10 cellular contexts compared by ENCODE assay signal in genomic region chr17:75875940-75876189, GRCh38. TPM values are rescaled to one million over a fixed set of nuclear protein-coding genes. Genes with fewer than 3 reads are reported as not detected.
DNase-seq lines count a peak whose midpoint lies in the region; ATAC-seq, FAIRE-seq and TF ChIP-seq lines count a peak whose summit lies in the region.
"Had no signal": no experiment of that assay in that cellular context is flagged by ENCODE, and none has a peak within 500 bp of the region (broad histone marks: within the 10 kb centered on the region; RNA-seq: fewer than 3 reads in every experiment).

No MANE protein-coding gene starts in this region.

- TF ChIP-seq EP300 in GM12878 (IDR thresholded peaks at IDR 0.05; ENCODE audit: borderline replicate concordance in 1 of 2, control insufficient read depth in 1 of 2, low read depth in 2 of 2, low read length in 2 of 2) = no peak

- no peak overlapping the region for H3K4me3 ChIP-seq in KMS-11 (IDR thresholded peaks at IDR 0.05; ENCODE audit: insufficient read depth, low read depth, low read length)
- H3K4me3 ChIP-seq in GM12878 = no peak overlapping the region
- peak overlapping the region; percentile 77 to 90 for H3K4me3 ChIP-seq in muscle layer of duodenum (ENCODE audit: low read depth in 1 of 2, low read length in 2 of 2)

- in situ Hi-C loops in GM12878 (cut with MboI) = no loop called here

- H3K4me2 ChIP-seq in KMS-11 (peak overlapping the region; percentile 95), GM12878 (ENCODE audit: control insufficient read depth, insufficient read depth) (peak overlapping the region; percentile 92)

- H3K4me1 ChIP-seq in KMS-11 (ENCODE audit: low read depth, poor library complexity, severe bottlenecking) (peaks cover 40% of the 10 kb centered on the region), GM12878 (ENCODE audit: control insufficient read depth, insufficient read depth, low read length) (peaks cover 25% of the 10 kb centered on the region), muscle layer of duodenum (ENCODE audit: control insufficient read depth in 1 of 2, insufficient read depth in 2 of 2, low read length in 2 of 2) (peaks cover 20 to 53% of the 10 kb centered on the region in 2 donors)

- H2AFZ ChIP-seq in KMS-11 (ENCODE audit: low read depth) (no peak overlapping the region; the same call in 1 of the 2 replicates), GM12878 (ENCODE audit: control insufficient read depth, low read depth, low read length) (peak overlapping the region; percentile 61)

- H3K9ac ChIP-seq in KMS-11 = peak overlapping the region; percentile 98; the same call in 1 of the 2 replicates
- no peak overlapping the region; the same call in 1 of the 2 replicates for H3K9ac ChIP-seq in GM12878 (ENCODE audit: control insufficient read depth, insufficient read depth, low read length)

- ATAC-seq in GM12878 = no peak

- FAIRE-seq in GM12878 (lab: Jason Lieb, UNC) = no peak
- FAIRE-seq: urothelium cell line had no signal

- TF ChIP-seq POLR2A in GM12878 (IDR thresholded peaks at IDR 0.05; ENCODE audit: low read depth, low read length) = no peak

- no peaks in the 10 kb centered on the region for H3K9me3 ChIP-seq in GM12878 (replicated peaks; ENCODE audit: control insufficient read depth, insufficient read depth, low read length)
- no peaks in the 10 kb centered on the region for H3K9me3 ChIP-seq in muscle layer of duodenum (ENCODE audit: control insufficient read depth in 1 of 2, low read length in 2 of 2)

- no peaks in the 10 kb centered on the region for H3K27me3 ChIP-seq in KMS-11 (ENCODE audit: insufficient read depth, low read depth)
- H3K27me3 ChIP-seq in GM12878 (replicated peaks in 1 of 2; ENCODE audit: control insufficient read depth in 2 of 2, insufficient read depth in 2 of 2, low read length in 1 of 2) = peaks cover 2% of the 10 kb centered on the region in 2 experiments
- H3K27me3 ChIP-seq in muscle layer of duodenum (ENCODE audit: low read depth, low read length) = no peaks in the 10 kb centered on the region

- no TSS peak for BruUV-seq in GM12878 (replicated peaks; lab: Mats Ljungman, UMichigan)

- H3K79me2 ChIP-seq in KMS-11 (ENCODE audit: insufficient read depth, low read depth) (peaks cover 25% of the 10 kb centered on the region), GM12878 (ENCODE audit: control insufficient read depth, insufficient read depth, low read length) (no peaks in the 10 kb centered on the region)

- RAD21 ChIA-PET in GM12878 (lab: Charles Lee; ENCODE audit: unreplicated experiment) = interaction anchor here (0.8 to 2.4 kb wide), 7 partner anchors 11 to 111 kb away, joined by 3 to 16 read pairs (median 5); partner anchors contain the start of genes GALK1, TRIM65 and WBP2

- WGBS in GM12878 (ENCODE audit: insufficient coverage, insufficient replicate concordance, low lambda C conversion rate, missing lambda C conversion rate) = 47% methylated on average over 5 of the region's 5 CpGs

- intact Hi-C loops in GM12878 (cut with micrococcal nuclease; ENCODE audit: unreplicated experiment) = no loop called here

- TF ChIP-seq CTCF in KMS-11 (conservative IDR thresholded peaks at IDR 0.05; ENCODE audit: low read depth, low read length) (no peak), GM12878 (IDR thresholded peaks at IDR 0.05 in 2 of 3, conservative IDR thresholded peaks at IDR 0.05 in 1 of 3; ENCODE audit: control insufficient read depth in 2 of 3, extremely low read depth in 1 of 3, insufficient read depth in 1 of 3, low read depth in 3 of 3, low read length in 3 of 3) (no peak)

- CTCF ChIA-PET in GM12878 (lab: Yijun Ruan, JAX) = interaction anchor here (0.7 to 7.9 kb wide), 16 partner anchors 8 to 222 kb away, joined by 3 to 81 read pairs (median 4); partner anchors contain the start of genes GALK1, MRPL38 and TRIM65
- CTCF ChIA-PET in HEK293T (lab: Yijun Ruan, JAX) = interaction anchor here (1.0 to 1.7 kb wide), 2 partner anchors 15 to 204 kb away, joined by 3 to 6 read pairs; no protein-coding TSS in a partner anchor

- peak overlapping the region; percentile 98 for H3K27ac ChIP-seq in KMS-11
- no peak overlapping the region for H3K27ac ChIP-seq in GM12878 (ENCODE audit: control insufficient read depth, insufficient read depth)
- peak overlapping the region; percentile 96 for H3K27ac ChIP-seq in muscle layer of duodenum (ENCODE audit: low read length)

- H4K20me1 ChIP-seq in KMS-11 (ENCODE audit: insufficient read depth) = no peaks in the 10 kb centered on the region
- H4K20me1 ChIP-seq in GM12878 (ENCODE audit: control insufficient read depth, insufficient read depth) = no peaks in the 10 kb centered on the region

- POLR2A ChIA-PET in GM12878 (lab: Charles Lee) = interaction anchor here (0.5 to 3.7 kb wide), 11 partner anchors 11 to 476 kb away, joined by 3 to 27 read pairs (median 5); partner anchors contain the start of genes UNC13D and WBP2
- POLR2A ChIA-PET in HEK293T (lab: Yijun Ruan, JAX) = interaction anchor here (1.0 to 4.4 kb wide), 3 partner anchors 20 to 91 kb away, joined by 3 to 26 read pairs (median 8); partner anchors contain the start of genes TRIM65, UNK and WBP2

- no peaks in the 10 kb centered on the region for H3K36me3 ChIP-seq in KMS-11 (ENCODE audit: insufficient read depth)
- no peaks in the 10 kb centered on the region for H3K36me3 ChIP-seq in GM12878 (ENCODE audit: control insufficient read depth in 2 of 2, insufficient read depth in 2 of 2, low read length in 1 of 2)
- peaks cover 14 to 26% of the 10 kb centered on the region in 2 donors for H3K36me3 ChIP-seq in muscle layer of duodenum (ENCODE audit: control insufficient read depth in 1 of 2, insufficient read depth in 2 of 2, low read length in 2 of 2)

- peak; percentile 96 for DNase-seq in A172 (ENCODE audit: low spot score)
- DNase-seq in GM12878 (ENCODE audit: low read depth, low spot score) = no peak
- DNase-seq in NCI-H748 treated with DMSO at 0.1 percent for 48 hours (lab: John Stamatoyannopoulos, UW) = no peak
- no peak for DNase-seq in HEK293T (ENCODE audit: extremely low spot score)
- DNase-seq in SIG-M5 treated with dmso at 0.1 percent for 504 hours (lab: John Stamatoyannopoulos, UW; ENCODE audit: unreplicated experiment) = no peak
- DNase-seq in DMS 273 treated with DMSO at 0.1 percent for 48 hours (lab: John Stamatoyannopoulos, UW) = no peak
- DNase-seq: OCI-M1 had no signal

- SMC1A ChIA-PET in GM12878 (lab: Charles Lee; ENCODE audit: uncharacterized antibody, unreplicated experiment) = interaction anchor here (0.9 to 1.9 kb wide), 9 partner anchors 11 to 122 kb away, joined by 3 to 8 read pairs (median 6); partner anchors contain the start of genes TRIM65, UNC13D and WBP2

- no peak for TF ChIP-seq RAD21 in GM12878 (IDR thresholded peaks at IDR 0.05; ENCODE audit: insufficient read depth, low read depth, low read length)

RNA-seq across cellular contexts. Expression of gene TRIM47, which starts 2.5 kb away (rescaled TPM):
- total RNA-seq in A172 (2014; rRNA removed; shearing (Covaris generic)) = 159 and 173 TPM in 2 replicates
- total RNA-seq in GM12878 (2013; cell fraction: nucleolus; rRNA removed) = 4.6 and 7.4 TPM in 2 replicates
- 9.6 and 9.8 TPM in 2 replicates for total RNA-seq in GM12878 (2014; rRNA removed)
- 3.7 and 4.3 TPM in 2 replicates for total RNA-seq in GM12878 (2014; rRNA removed; fragmentation: Illumina TruSeq; extraction: Trizol)
- total RNA-seq in GM12878 (2021) = 8.6 and 9.8 TPM in 2 replicates
- polyA plus RNA-seq in GM12878 (2011; ENCODE audit: low read depth) = 0.16 TPM
- polyA plus RNA-seq in GM12878 (2011; rRNA removed) = 0.12 and 0.35 TPM in 2 replicates
- 0.64 and 0.93 TPM in 2 replicates for polyA plus RNA-seq in GM12878 (2011; cell fraction: cytosol; rRNA removed)
- polyA plus RNA-seq in GM12878 (2011; cell fraction: nucleus; rRNA removed) = 0.48 and 1.5 TPM in 2 replicates
- polyA plus RNA-seq in GM12878 (2012) = 0.67 and 0.97 TPM in 2 replicates
- 0.84 and 4.6 TPM in 2 replicates for polyA plus RNA-seq in GM12878 (2014; fragmentation: Illumina TruSeq; extraction: Trizol)
- 1 to 10 TPM in 1 of 2 experiments, under 1 TPM in 1; 0.79 to 1.8 TPM for polyA plus RNA-seq in GM12878 (2014; fragmentation: Nextera tagmentation; extraction: Ambion mirVana)
- 8.4 and 11.3 TPM in 2 replicates for polyA plus RNA-seq in GM12878 (2014; rRNA removed)
- polyA plus RNA-seq in GM12878 (2016; fragmentation: Nextera tagmentation; extraction: Ambion mirVana) = 1 to 10 TPM; 6.1 to 9.7 TPM
- polyA minus RNA-seq in GM12878 (2011; rRNA and poly(A)+ RNA removed) = not detected in 2 replicates
- polyA minus RNA-seq in GM12878 (2011; cell fraction: cytosol; rRNA and poly(A)+ RNA removed) = 0.73 TPM in 1 of 2 replicates, not detected in the other
- polyA minus RNA-seq in GM12878 (2011; cell fraction: nucleus; rRNA and poly(A)+ RNA removed) = 0.96 and 0.97 TPM in 2 replicates

RNA-seq across cellular contexts. Expression of gene WBP2, which starts 20.7 kb away (rescaled TPM):
- total RNA-seq in A172 (2014; rRNA removed; shearing (Covaris generic)) = 68.5 and 70.0 TPM in 2 replicates
- total RNA-seq in GM12878 (2013; cell fraction: nucleolus; rRNA removed) = 24.5 and 27.7 TPM in 2 replicates
- total RNA-seq in GM12878 (2014; rRNA removed) (26.0 and 28.4 TPM in 2 replicates), GM12878 (2014; rRNA removed; fragmentation: Illumina TruSeq; extraction: Trizol) (11.8 and 12.1 TPM in 2 replicates), GM12878 (2021) (53.9 and 56.4 TPM in 2 replicates)
- polyA plus RNA-seq in GM12878 (2011; ENCODE audit: low read depth) = 45.2 TPM
- polyA plus RNA-seq in GM12878 (2011; rRNA removed) (12.7 and 18.6 TPM in 2 replicates), GM12878 (2014; fragmentation: Illumina TruSeq; extraction: Trizol) (40.8 and 53.4 TPM in 2 replicates), GM12878 (2014; fragmentation: Nextera tagmentation; extraction: Ambion mirVana) (1 to 10 TPM; 1.5 to 3.0 TPM), GM12878 (2014; rRNA removed) (26.6 and 30.9 TPM in 2 replicates), GM12878 (2016; fragmentation: Nextera tagmentation; extraction: Ambion mirVana) (10 to 100 TPM; 49.8 to 57.3 TPM)
- polyA plus RNA-seq in GM12878 (2011; cell fraction: cytosol; rRNA removed) = 18.8 and 21.9 TPM in 2 replicates
- 60.2 and 65.4 TPM in 2 replicates for polyA plus RNA-seq in GM12878 (2011; cell fraction: nucleus; rRNA removed)
- 80.3 and 82.1 TPM in 2 replicates for polyA plus RNA-seq in GM12878 (2012)
- 20.7 and 21.9 TPM in 2 replicates for polyA minus RNA-seq in GM12878 (2011; rRNA and poly(A)+ RNA removed)
- polyA minus RNA-seq in GM12878 (2011; cell fraction: cytosol; rRNA and poly(A)+ RNA removed) = 11.9 and 13.1 TPM in 2 replicates
- 21.2 and 23.5 TPM in 2 replicates for polyA minus RNA-seq in GM12878 (2011; cell fraction: nucleus; rRNA and poly(A)+ RNA removed)

RNA-seq across cellular contexts. Expression of gene TRIM65, which starts 20.9 kb away (rescaled TPM):
- 32.7 and 41.4 TPM in 2 replicates for total RNA-seq in A172 (2014; rRNA removed; shearing (Covaris generic))
- total RNA-seq in GM12878 (2013; cell fraction: nucleolus; rRNA removed) = 10.6 and 14.1 TPM in 2 replicates
- 21.0 and 26.0 TPM in 2 replicates for total RNA-seq in GM12878 (2014; rRNA removed)
- total RNA-seq in GM12878 (2014; rRNA removed; fragmentation: Illumina TruSeq; extraction: Trizol) = 10.1 and 11.6 TPM in 2 replicates
- 21.8 and 23.0 TPM in 2 replicates for total RNA-seq in GM12878 (2021)
- polyA plus RNA-seq in GM12878 (2011; ENCODE audit: low read depth) = 3.9 TPM
- polyA plus RNA-seq in GM12878 (2011; rRNA removed) = 3.9 and 6.0 TPM in 2 replicates
- 7.4 and 8.5 TPM in 2 replicates for polyA plus RNA-seq in GM12878 (2011; cell fraction: cytosol; rRNA removed)
- 6.4 and 8.0 TPM in 2 replicates for polyA plus RNA-seq in GM12878 (2011; cell fraction: nucleus; rRNA removed)
- 7.9 and 8.1 TPM in 2 replicates for polyA plus RNA-seq in GM12878 (2012)
- 7.2 and 10.0 TPM in 2 replicates for polyA plus RNA-seq in GM12878 (2014; fragmentation: Illumina TruSeq; extraction: Trizol)
- 1 to 10 TPM; 1.4 to 3.8 TPM for polyA plus RNA-seq in GM12878 (2014; fragmentation: Nextera tagmentation; extraction: Ambion mirVana)
- 18.8 and 19.5 TPM in 2 replicates for polyA plus RNA-seq in GM12878 (2014; rRNA removed)
- 10 to 100 TPM in 1 of 2 experiments, 1 to 10 TPM in 1; 3.2 to 16.2 TPM for polyA plus RNA-seq in GM12878 (2016; fragmentation: Nextera tagmentation; extraction: Ambion mirVana)
- polyA minus RNA-seq in GM12878 (2011; rRNA and poly(A)+ RNA removed) = 2.4 and 6.8 TPM in 2 replicates
- polyA minus RNA-seq in GM12878 (2011; cell fraction: cytosol; rRNA and poly(A)+ RNA removed) = 2.0 and 2.1 TPM in 2 replicates
- polyA minus RNA-seq in GM12878 (2011; cell fraction: nucleus; rRNA and poly(A)+ RNA removed) = 2.2 and 4.6 TPM in 2 replicates

RNA-seq across cellular contexts. Expression of gene MRPL38, which starts 28.8 kb away (rescaled TPM):
- total RNA-seq in A172 (2014; rRNA removed; shearing (Covaris generic)) = 55.1 and 58.4 TPM in 2 replicates
- 53.2 and 65.9 TPM in 2 replicates for total RNA-seq in GM12878 (2013; cell fraction: nucleolus; rRNA removed)
- total RNA-seq in GM12878 (2014; rRNA removed) (39.3 and 43.8 TPM in 2 replicates), GM12878 (2014; rRNA removed; fragmentation: Illumina TruSeq; extraction: Trizol) (49.3 and 52.1 TPM in 2 replicates), GM12878 (2021) (145 and 161 TPM in 2 replicates)
- polyA plus RNA-seq in GM12878 (2011; ENCODE audit: low read depth) = 17.8 TPM
- polyA plus RNA-seq in GM12878 (2011; rRNA removed) (21.8 and 54.1 TPM in 2 replicates), GM12878 (2014; fragmentation: Illumina TruSeq; extraction: Trizol) (13.1 and 44.1 TPM in 2 replicates), GM12878 (2014; fragmentation: Nextera tagmentation; extraction: Ambion mirVana) (10 to 100 TPM in 1 of 2 experiments, 1 to 10 TPM in 1; 6.6 to 20.1 TPM), GM12878 (2014; rRNA removed) (76.9 and 84.1 TPM in 2 replicates), GM12878 (2016; fragmentation: Nextera tagmentation; extraction: Ambion mirVana) (100 to 1,000 TPM; 204 to 205 TPM)
- 63.0 and 88.7 TPM in 2 replicates for polyA plus RNA-seq in GM12878 (2011; cell fraction: cytosol; rRNA removed)
- polyA plus RNA-seq in GM12878 (2011; cell fraction: nucleus; rRNA removed) = 286 and 298 TPM in 2 replicates
- polyA plus RNA-seq in GM12878 (2012) = 44.0 and 47.0 TPM in 2 replicates
- 25.1 and 39.7 TPM in 2 replicates for polyA minus RNA-seq in GM12878 (2011; rRNA and poly(A)+ RNA removed)
- polyA minus RNA-seq in GM12878 (2011; cell fraction: cytosol; rRNA and poly(A)+ RNA removed) = 21.5 and 33.3 TPM in 2 replicates
- 36.5 and 65.6 TPM in 2 replicates for polyA minus RNA-seq in GM12878 (2011; cell fraction: nucleus; rRNA and poly(A)+ RNA removed)

RNA-seq across cellular contexts. Expression of gene UNC13D, which starts 31.7 kb away (rescaled TPM):
- total RNA-seq in A172 (2014; rRNA removed; shearing (Covaris generic)) = 138 and 372 TPM in 2 replicates
- total RNA-seq in GM12878 (2013; cell fraction: nucleolus; rRNA removed) = 128 and 142 TPM in 2 replicates
- 37.9 and 45.2 TPM in 2 replicates for total RNA-seq in GM12878 (2014; rRNA removed)
- total RNA-seq in GM12878 (2014; rRNA removed; fragmentation: Illumina TruSeq; extraction: Trizol) = 10.0 and 10.3 TPM in 2 replicates
- total RNA-seq in GM12878 (2021) = 58.6 and 63.9 TPM in 2 replicates
- 46.6 TPM for polyA plus RNA-seq in GM12878 (2011; ENCODE audit: low read depth)
- 9.2 and 15.5 TPM in 2 replicates for polyA plus RNA-seq in GM12878 (2011; rRNA removed)
- polyA plus RNA-seq in GM12878 (2011; cell fraction: cytosol; rRNA removed) = 11.1 and 15.5 TPM in 2 replicates
- 157 and 179 TPM in 2 replicates for polyA plus RNA-seq in GM12878 (2011; cell fraction: nucleus; rRNA removed)
- 42.6 and 46.6 TPM in 2 replicates for polyA plus RNA-seq in GM12878 (2012)
- polyA plus RNA-seq in GM12878 (2014; fragmentation: Illumina TruSeq; extraction: Trizol) = 4.0 and 14.4 TPM in 2 replicates
- polyA plus RNA-seq in GM12878 (2014; fragmentation: Nextera tagmentation; extraction: Ambion mirVana) = 1 to 10 TPM in 1 of 2 experiments, under 1 TPM in 1; 0.32 to 1.6 TPM
- polyA plus RNA-seq in GM12878 (2014; rRNA removed) = 37.1 and 46.0 TPM in 2 replicates
- polyA plus RNA-seq in GM12878 (2016; fragmentation: Nextera tagmentation; extraction: Ambion mirVana) = 10 to 100 TPM; 34.9 to 37.4 TPM
- 12.5 and 23.1 TPM in 2 replicates for polyA minus RNA-seq in GM12878 (2011; rRNA and poly(A)+ RNA removed)
- 9.7 and 12.6 TPM in 2 replicates for polyA minus RNA-seq in GM12878 (2011; cell fraction: cytosol; rRNA and poly(A)+ RNA removed)
- 47.1 and 66.4 TPM in 2 replicates for polyA minus RNA-seq in GM12878 (2011; cell fraction: nucleus; rRNA and poly(A)+ RNA removed)

Comparison
In these comparisons a context has a peak if more than half of its experiments do, and no peak if none do; other contexts are left out.
1. H3K4me3 ChIP-seq: peak in muscle layer of duodenum (2 of 2); none in KMS-11 (single experiment) and GM12878 (single experiment).
2. RNA of gene TRIM47, which starts 2.5 kb away (total RNA-seq): 159 to 173 TPM in A172; 3.7 to 9.8 TPM in GM12878; every median in the first group is over 10 times any median in the second.